Comparison of ENCODE assay signal across 12 cellular contexts in the genomic region with DNA sequence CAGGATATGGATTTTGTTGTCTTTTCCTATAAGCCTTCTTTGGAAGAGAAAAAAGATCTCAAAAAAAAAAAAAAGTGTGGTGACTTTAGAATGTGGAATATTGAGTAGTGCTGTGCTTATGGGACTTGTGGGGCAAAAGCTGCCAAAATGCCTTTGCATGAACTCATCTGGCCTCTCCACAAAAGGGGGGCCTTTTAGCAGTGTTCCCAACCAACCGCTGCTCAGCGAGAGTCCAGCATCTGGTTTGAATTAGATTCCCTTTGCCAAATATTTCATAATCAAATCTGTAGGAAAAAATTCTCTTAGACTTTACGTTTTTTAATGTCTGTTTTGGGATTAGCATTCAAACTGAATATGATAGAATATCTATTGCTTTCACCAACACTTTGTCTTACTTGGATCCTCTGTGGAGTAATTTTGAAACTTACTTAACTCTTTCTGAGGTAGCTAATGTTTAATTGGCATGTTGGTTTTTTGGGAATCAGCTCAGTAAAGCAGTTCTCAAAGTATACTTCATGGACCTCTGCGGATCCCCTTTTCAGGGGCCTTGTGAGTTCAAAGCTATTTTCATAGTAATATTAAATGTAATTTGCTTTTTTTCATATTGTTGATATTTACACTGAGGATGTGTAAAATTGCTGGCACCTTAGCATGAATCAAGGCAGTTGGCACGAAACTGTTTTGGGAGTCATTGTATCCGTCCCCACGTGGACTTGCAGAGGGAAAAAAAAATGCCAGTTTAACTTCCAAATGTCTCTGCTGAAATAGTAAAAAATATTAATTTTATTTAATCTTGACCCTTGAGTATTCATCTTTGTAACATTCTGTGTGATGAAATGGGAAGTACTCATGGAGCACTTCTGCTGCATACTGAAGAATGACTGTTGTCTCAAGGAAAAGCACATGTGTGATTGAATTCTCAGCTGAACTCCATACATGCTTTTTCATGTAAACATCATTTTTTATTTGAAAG. TPM values are rescaled to one million over a fixed set of nuclear protein-coding genes. Genes with fewer than 3 reads are reported as not detected.
DNase-seq lines count a peak whose midpoint lies in the region; ATAC-seq and TF ChIP-seq lines count a peak whose summit lies in the region.
"Had no signal": no experiment of that assay in that cellular context is flagged by ENCODE, and none has a peak within 500 bp of the region (broad histone marks: within the 10 kb centered on the region; RNA-seq: fewer than 3 reads in every experiment).

No MANE protein-coding gene starts in this region.

- WGBS in mesenchymal stem cell, result 98% methylated on average over 3 of the region's 7 CpGs

- H2BK5ac ChIP-seq in mesenchymal stem cell (ENCODE audit: low read depth, low read length, poor library complexity, severe bottlenecking), result no peak overlapping the region

- H2BK15ac ChIP-seq in mesenchymal stem cell (ENCODE audit: low read depth, poor library complexity, severe bottlenecking), result no peak overlapping the region

- H3K4me1 ChIP-seq in mesenchymal stem cell (ENCODE audit: control insufficient read depth, insufficient read depth, low read depth, low read length), result peaks cover 1% of the 10 kb centered on the region

- no peak overlapping the region for H2BK120ac ChIP-seq in mesenchymal stem cell (ENCODE audit: low read depth, low read length)

- peak overlapping the region; percentile 82 for H3K9ac ChIP-seq in mesenchymal stem cell (ENCODE audit: low read length)

- H3K4me2 ChIP-seq in mesenchymal stem cell (ENCODE audit: low read length, poor library complexity, severe bottlenecking), result no peak overlapping the region

- H4K8ac ChIP-seq in mesenchymal stem cell (ENCODE audit: low read length), result no peak overlapping the region

- H3K4ac ChIP-seq in mesenchymal stem cell (ENCODE audit: low read depth in 1 of 2, low read length in 2 of 2), result no peak overlapping the region

- no peak overlapping the region for H2BK12ac ChIP-seq in mesenchymal stem cell (ENCODE audit: low read length in 2 of 2)

- H3K27ac ChIP-seq in coronary artery (peak overlapping the region in 1 of 2 donors; percentile 62), mesenchymal stem cell (ENCODE audit: low read length, poor library complexity, severe bottlenecking) (no peak overlapping the region)
- H3K27ac ChIP-seq: 22Rv1, VCaP had no signal

- no peaks in the 10 kb centered on the region for H3K9me3 ChIP-seq in mesenchymal stem cell (ENCODE audit: control insufficient read depth, low read length)

- H3K36me3 ChIP-seq in mesenchymal stem cell (ENCODE audit: control insufficient read depth in 1 of 2, insufficient read depth in 2 of 2, low read depth in 1 of 2, low read length in 2 of 2), result peaks cover 0 to 14% of the 10 kb centered on the region in 2 experiments

- TF ChIP-seq CTCF in coronary artery (IDR thresholded peaks at IDR 0.05), result no peak

- H4K91ac ChIP-seq in mesenchymal stem cell (ENCODE audit: low read length), result no peak overlapping the region

- H3K4me3 ChIP-seq in coronary artery, result peak overlapping the region; percentile 36
- H3K4me3 ChIP-seq in mesenchymal stem cell (ENCODE audit: insufficient read depth in 1 of 2, low read depth in 1 of 2, low read length in 2 of 2), result peak overlapping the region in 1 of 2 experiments; percentile 44

- H2AK5ac ChIP-seq in mesenchymal stem cell (ENCODE audit: low read length, severe bottlenecking), result no peak overlapping the region

- no peak overlapping the region for H3K14ac ChIP-seq in mesenchymal stem cell (ENCODE audit: low read length in 2 of 2)

- no peaks in the 10 kb centered on the region for H3K27me3 ChIP-seq in mesenchymal stem cell (ENCODE audit: control insufficient read depth in 1 of 2, insufficient read depth in 1 of 2, low read length in 2 of 2)

- ATAC-seq in GM21381 (IDR thresholded peaks at IDR 0.05; ENCODE audit: unreplicated experiment), result no peak
- ATAC-seq: activated T-cell treated with anti-CD3 and anti-CD28 coated beads, Interleukin-2, amount 50 U/mL, for 72 hours had no signal

- no peak overlapping the region for H3K23ac ChIP-seq in mesenchymal stem cell (ENCODE audit: low read length in 2 of 2)

- no peak overlapping the region for H2AFZ ChIP-seq in mesenchymal stem cell (ENCODE audit: low read depth, low read length)

- no peak overlapping the region for H3K18ac ChIP-seq in mesenchymal stem cell (ENCODE audit: low read depth in 1 of 2, low read length in 2 of 2)

- DNase-seq in DMS 273 (lab: John Stamatoyannopoulos, UW; ENCODE audit: unreplicated experiment) (peak; percentile 12), DMS 273 treated with DMSO at 0.1 percent for 48 hours (lab: John Stamatoyannopoulos, UW) (no peak), coronary artery (ENCODE audit: low spot score) (peak; percentile 77), mesenchymal stem cell (peak; percentile 17), ureter (ENCODE audit: low spot score) (peak; percentile 52), NCI-H1105 (lab: John Stamatoyannopoulos, UW) (no peak), NCI-H2081 (lab: John Stamatoyannopoulos, UW) (no peak)
- DNase-seq: activated T-cell treated with anti-CD3 and anti-CD28 coated beads, Interleukin-2, amount 50 U/mL, for 72 hours; NCI-H1092 had no signal

- peaks cover 6% of the 10 kb centered on the region for H3K79me1 ChIP-seq in mesenchymal stem cell (replicated peaks; ENCODE audit: low read length, poor library complexity, severe bottlenecking)

RNA-seq across cellular contexts. Expression of a gene that starts 34.7 kb away (rescaled TPM):
- 27.8 TPM for polyA plus RNA-seq in mesenchymal stem cell (2013, experiment 1 of 2)
- 27.3 TPM for polyA plus RNA-seq in mesenchymal stem cell (2013, experiment 2 of 2)
- 30.8 TPM for total RNA-seq in ureter

RNA-seq across cellular contexts. Expression of a gene that starts 54.0 kb away (rescaled TPM):
- polyA plus RNA-seq in mesenchymal stem cell (2013, experiment 1 of 2), result 7.1 TPM
- 7.3 TPM for polyA plus RNA-seq in mesenchymal stem cell (2013, experiment 2 of 2)
- 15.1 TPM for total RNA-seq in ureter

Comparison
In these comparisons a context has a peak if more than half of its experiments do, and no peak if none do; other contexts are left out.
1. DNase-seq: peak in DMS 273 (single experiment), coronary artery (single experiment), mesenchymal stem cell (single experiment) and ureter (single experiment); none in DMS 273 treated with DMSO at 0.1 percent for 48 hours (single experiment), NCI-H1105 (single experiment) and NCI-H2081 (0 of 2).